Comparison of ENCODE assay signal across 9 cellular contexts in genomic region chr10:106795619-106796018, GRCh38.
DNase-seq lines count a peak whose midpoint lies in the region; ATAC-seq lines count a peak whose summit lies in the region.
"Had no signal": no experiment of that assay in that cellular context is flagged by ENCODE, and none has a peak within 500 bp of the region (broad histone marks: within the 10 kb centered on the region; RNA-seq: fewer than 3 reads in every experiment).

No MANE protein-coding gene starts in this region.

- no peak overlapping the region for H3K4me2 ChIP-seq in mesenchymal stem cell (ENCODE audit: low read length, poor library complexity, severe bottlenecking)

- H4K91ac ChIP-seq in mesenchymal stem cell (ENCODE audit: low read length) = no peak overlapping the region

- no peak overlapping the region for H3K4me3 ChIP-seq in iPS DF 6.9 (ENCODE audit: low read length)
- H3K4me3 ChIP-seq in mesenchymal stem cell (ENCODE audit: insufficient read depth in 1 of 2, low read depth in 1 of 2, low read length in 2 of 2) = no peak overlapping the region

- H4K8ac ChIP-seq in mesenchymal stem cell (ENCODE audit: low read length) = no peak overlapping the region

- no peak overlapping the region for H2AFZ ChIP-seq in mesenchymal stem cell (ENCODE audit: low read depth, low read length)

- ATAC-seq in GM19043 (IDR thresholded peaks at IDR 0.05; ENCODE audit: low read depth, unreplicated experiment) (peak; percentile 87), HG03097 (IDR thresholded peaks at IDR 0.05; ENCODE audit: low FRiP score, unreplicated experiment) (peak; percentile 97)
- ATAC-seq: CD8-positive, alpha-beta T cell had no signal

- H3K27ac ChIP-seq in iPS DF 6.9 (ENCODE audit: low read length) (no peak overlapping the region), mesenchymal stem cell (ENCODE audit: low read length, poor library complexity, severe bottlenecking) (no peak overlapping the region)

- no CpG with 5 or more reads among the region's 4 CpGs for WGBS in iPS DF 6.9 (ENCODE audit: insufficient coverage, insufficient read length)
- 18% methylated on average over 4 of the region's 4 CpGs for WGBS in mesenchymal stem cell

- no peak overlapping the region for H2AK5ac ChIP-seq in mesenchymal stem cell (ENCODE audit: low read length, severe bottlenecking)

- no peak overlapping the region for H2BK12ac ChIP-seq in mesenchymal stem cell (ENCODE audit: low read length in 2 of 2)

- DNase-seq in 8988T (peak; percentile 15), RKO (ENCODE audit: low spot score) (peak; percentile 33), iPS DF 6.9 (ENCODE audit: low read depth, low spot score) (peak; percentile 41), NCI-H1048 (lab: John Stamatoyannopoulos, UW) (no peak), mesenchymal stem cell (no peak), NCI-H146 (lab: John Stamatoyannopoulos, UW) (no peak)

- no peak overlapping the region for H2BK15ac ChIP-seq in mesenchymal stem cell (ENCODE audit: low read depth, poor library complexity, severe bottlenecking)

- no peak overlapping the region for H2BK5ac ChIP-seq in mesenchymal stem cell (ENCODE audit: low read depth, low read length, poor library complexity, severe bottlenecking)

- H3K9me3 ChIP-seq in iPS DF 6.9 (ENCODE audit: control insufficient read depth, insufficient read depth, low read length) (no peaks in the 10 kb centered on the region), mesenchymal stem cell (ENCODE audit: control insufficient read depth, low read length) (no peaks in the 10 kb centered on the region)

- H3K4me1 ChIP-seq in iPS DF 6.9 (ENCODE audit: control insufficient read depth, insufficient read depth, low read length) = no peaks in the 10 kb centered on the region
- H3K4me1 ChIP-seq in mesenchymal stem cell (ENCODE audit: control insufficient read depth, insufficient read depth, low read depth, low read length) = no peaks in the 10 kb centered on the region

- H3K14ac ChIP-seq in mesenchymal stem cell (ENCODE audit: low read length in 2 of 2) = no peak overlapping the region

- H3K36me3 ChIP-seq in iPS DF 6.9 (ENCODE audit: control insufficient read depth, insufficient read depth, low read length) (no peaks in the 10 kb centered on the region), mesenchymal stem cell (ENCODE audit: control insufficient read depth in 1 of 2, insufficient read depth in 2 of 2, low read depth in 1 of 2, low read length in 2 of 2) (no peaks in the 10 kb centered on the region)

- no peak overlapping the region for H2BK120ac ChIP-seq in mesenchymal stem cell (ENCODE audit: low read depth, low read length)

- H3K27me3 ChIP-seq in iPS DF 6.9 (ENCODE audit: control insufficient read depth, insufficient read depth, low read length) = no peaks in the 10 kb centered on the region
- H3K27me3 ChIP-seq in mesenchymal stem cell (ENCODE audit: control insufficient read depth in 1 of 2, insufficient read depth in 1 of 2, low read length in 2 of 2) = no peaks in the 10 kb centered on the region

- no peak overlapping the region for H3K9ac ChIP-seq in mesenchymal stem cell (ENCODE audit: low read length)

- no peaks in the 10 kb centered on the region for H3K79me1 ChIP-seq in mesenchymal stem cell (replicated peaks; ENCODE audit: low read length, poor library complexity, severe bottlenecking)

- H3K18ac ChIP-seq in mesenchymal stem cell (ENCODE audit: low read depth in 1 of 2, low read length in 2 of 2) = no peak overlapping the region

- no peak overlapping the region for H3K4ac ChIP-seq in mesenchymal stem cell (ENCODE audit: low read depth in 1 of 2, low read length in 2 of 2)

- H3K23ac ChIP-seq in mesenchymal stem cell (ENCODE audit: low read length in 2 of 2) = no peak overlapping the region

Comparison
In these comparisons a context has a peak if more than half of its experiments do, and no peak if none do; other contexts are left out.
1. DNase-seq: peak in 8988T (single experiment), RKO (single experiment) and iPS DF 6.9 (single experiment); none in NCI-H1048 (single experiment), mesenchymal stem cell (single experiment) and NCI-H146 (single experiment).